In genomic region chr6:102961902-102962301, GRCh38 we compare ENCODE assay signal across 9 cellular contexts.
"Had no signal": no experiment of that assay in that cellular context is flagged by ENCODE, and none has a peak within 500 bp of the region (broad histone marks: within the 10 kb centered on the region; RNA-seq: fewer than 3 reads in every experiment).

No MANE protein-coding gene starts in this region.

- H3K9me3 ChIP-seq: HAP-1 had no signal

- ATAC-seq: GM23338, HCT116, HepG2 had no signal

- H3K4me3 ChIP-seq: GM23338, HAP-1 had no signal

- DNase-seq: H7, HFFc6, KBM-7 had no signal

- H3K4me1 ChIP-seq: HAP-1 had no signal

- H3K36me3 ChIP-seq: HAP-1 had no signal

- H3K27ac ChIP-seq: HL-60, KMS-11 had no signal
